ENCODE assay signal across 1 cellular context in the genomic region with DNA sequence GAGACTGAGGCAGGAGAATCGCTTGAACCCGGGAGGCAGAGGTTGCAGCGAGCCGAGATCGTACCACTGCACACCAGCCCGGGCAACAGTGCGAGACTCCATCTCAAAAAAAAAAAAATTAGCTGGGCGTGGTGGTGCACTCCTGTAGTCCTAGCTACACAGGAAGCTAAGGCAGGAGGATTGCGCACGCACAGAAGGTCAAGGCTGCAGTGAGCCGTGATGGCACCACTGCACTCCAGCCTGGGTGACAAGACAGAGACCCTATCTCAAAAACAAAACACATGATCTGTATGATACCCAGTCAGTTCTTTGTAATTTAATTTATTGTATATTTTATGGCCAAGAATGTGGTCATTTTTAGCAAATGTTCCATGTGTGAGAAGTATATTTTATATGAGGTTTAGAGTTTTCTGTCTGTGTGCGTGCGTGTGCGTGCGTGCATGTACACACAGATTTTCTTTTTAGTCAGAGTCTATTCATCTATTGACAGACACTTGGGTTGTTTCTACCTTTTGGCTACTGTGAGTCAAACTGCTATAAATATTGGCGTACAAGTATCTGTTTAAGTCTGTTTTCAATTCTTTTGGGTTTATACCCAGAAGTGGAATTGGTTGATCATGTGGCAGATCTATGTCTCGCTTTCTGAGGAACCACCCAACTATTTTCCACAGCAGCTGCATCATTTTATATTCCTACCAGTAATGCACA.
A peak's percentile ranks its signal among the peaks of the same experiment; 100 is the strongest.
TF ChIP-seq lines count a peak whose summit lies in the region.

No MANE protein-coding gene starts in this region.

TF ChIP-seq in HepG2, 621 proteins besides CTCF, POLR2A, EP300 and RAD21:
- TF ChIP-seq TBL1XR1 (IDR thresholded peaks at IDR 0.05; ENCODE audit: borderline replicate concordance, low read length, partially characterized antibody) (no peak), HOXA3 (CRISPR knock-in tag; IDR thresholded peaks at IDR 0.05) (0 out of 2 replicates have a peak, but pooled peaks have one; percentile 14), ZNF891 (CRISPR knock-in tag; IDR thresholded peaks at IDR 0.05) (no peak)
